Comparison of ENCODE assay signal across 11 cellular contexts in genomic region chr19:45172173-45172572, GRCh38. TPM values are rescaled to one million over a fixed set of nuclear protein-coding genes. Genes with fewer than 3 reads are reported as not detected.
DNase-seq lines count a peak whose midpoint lies in the region; ATAC-seq and TF ChIP-seq lines count a peak whose summit lies in the region.
"Had no signal": no experiment of that assay in that cellular context is flagged by ENCODE, and none has a peak within 500 bp of the region (broad histone marks: within the 10 kb centered on the region; RNA-seq: fewer than 3 reads in every experiment).

No MANE protein-coding gene starts in this region.

- H3K9ac ChIP-seq in Loucy (ENCODE audit: low read depth, low read length, poor library complexity, severe bottlenecking): peak overlapping the region; percentile 54

- no peak overlapping the region; the same call in 1 of the 2 replicates for H2AFZ ChIP-seq in Loucy (ENCODE audit: low read length)

- no peaks in the 10 kb centered on the region for H3K36me3 Mint-ChIP-seq in activated T-cell treated with anti-CD3 and anti-CD28 coated beads, Interleukin-2, amount 50 U/mL, for 24 hours (ENCODE audit: low read depth)
- peaks cover 2% of the 10 kb centered on the region for H3K36me3 Mint-ChIP-seq in activated naive CD8-positive, alpha-beta T cell treated with anti-CD3 and anti-CD28 coated beads for 36 hours

- WGBS in spleen, 5 donors: 10 to 46% (median 35%) methylated on average over 3 to 4 of the region's 4 CpGs

- no peaks in the 10 kb centered on the region for H4K20me1 ChIP-seq in Loucy (ENCODE audit: insufficient read depth, low read length, poor library complexity, severe bottlenecking)

- H3K4me3 Mint-ChIP-seq in activated T-cell treated with anti-CD3 and anti-CD28 coated beads, Interleukin-2, amount 50 U/mL, for 24 hours: no peak overlapping the region
- H3K4me3 Mint-ChIP-seq in activated naive CD8-positive, alpha-beta T cell treated with anti-CD3 and anti-CD28 coated beads for 36 hours: no peak overlapping the region

- no peaks in the 10 kb centered on the region for H3K27me3 Mint-ChIP-seq in activated T-cell treated with anti-CD3 and anti-CD28 coated beads, Interleukin-2, amount 50 U/mL, for 24 hours
- no peaks in the 10 kb centered on the region for H3K27me3 Mint-ChIP-seq in activated naive CD8-positive, alpha-beta T cell treated with anti-CD3 and anti-CD28 coated beads for 36 hours

- TF ChIP-seq POLR2A in spleen (IDR thresholded peaks at IDR 0.05): no peak

- H3K4me1 ChIP-seq in Loucy (ENCODE audit: insufficient read depth, low read length, poor library complexity, severe bottlenecking) (peaks cover 22% of the 10 kb centered on the region), spleen (peaks cover 21 to 86% (median 60%) of the 10 kb centered on the region in 6 donors)
- H3K4me1 ChIP-seq: pancreas had no signal

- no peak for TF ChIP-seq CTCF in Loucy (conservative IDR thresholded peaks at IDR 0.05; ENCODE audit: low read length)
- no peak for TF ChIP-seq CTCF in spleen (IDR thresholded peaks at IDR 0.05 in 8 of 11, conservative IDR thresholded peaks at IDR 0.05 in 3 of 11)

- H3K27ac Mint-ChIP-seq in activated T-cell treated with anti-CD3 and anti-CD28 coated beads, Interleukin-2, amount 50 U/mL, for 24 hours: peak overlapping the region; percentile 87
- H3K27ac Mint-ChIP-seq in activated naive CD8-positive, alpha-beta T cell treated with anti-CD3 and anti-CD28 coated beads for 36 hours: peak overlapping the region; percentile 74

- H3K4me1 Mint-ChIP-seq in activated T-cell treated with anti-CD3 and anti-CD28 coated beads, Interleukin-2, amount 50 U/mL, for 24 hours (ENCODE audit: low read depth): peaks cover 45% of the 10 kb centered on the region
- peaks cover 21% of the 10 kb centered on the region for H3K4me1 Mint-ChIP-seq in activated naive CD8-positive, alpha-beta T cell treated with anti-CD3 and anti-CD28 coated beads for 36 hours

- no peaks in the 10 kb centered on the region for H3K9me3 Mint-ChIP-seq in activated T-cell treated with anti-CD3 and anti-CD28 coated beads, Interleukin-2, amount 50 U/mL, for 24 hours
- no peaks in the 10 kb centered on the region for H3K9me3 Mint-ChIP-seq in activated naive CD8-positive, alpha-beta T cell treated with anti-CD3 and anti-CD28 coated beads for 36 hours

- no peaks in the 10 kb centered on the region for H3F3A ChIP-seq in Loucy (ENCODE audit: low read depth)

- H3K9me2 ChIP-seq in Loucy (replicated peaks; ENCODE audit: low read depth, low read length): no peaks in the 10 kb centered on the region

- H3K27ac ChIP-seq in spleen: peak overlapping the region in 5 of 8 donors; percentile 48 to 78 (median 73)

- H3K27me3 ChIP-seq in Loucy (ENCODE audit: insufficient read depth, low read length, poor library complexity, severe bottlenecking) (no peaks in the 10 kb centered on the region), spleen (replicated peaks in 1 of 7) (no peaks in the 10 kb centered on the region)
- H3K27me3 ChIP-seq: pancreas had no signal

- intact Hi-C loops in spleen (cut with DNase I; ENCODE audit: low total_unique reads): no loop called here

- H3K9me3 ChIP-seq in Loucy (ENCODE audit: insufficient read depth, low read depth, low read length): no peaks in the 10 kb centered on the region
- no peaks in the 10 kb centered on the region for H3K9me3 ChIP-seq in spleen
- H3K9me3 ChIP-seq: pancreas had no signal

- H3K36me3 ChIP-seq in Loucy (ENCODE audit: insufficient read depth, low read length) (no peaks in the 10 kb centered on the region), spleen (peaks cover 0 to 10% (median 0%) of the 10 kb centered on the region in 6 donors)
- H3K36me3 ChIP-seq: pancreas had no signal

- H3K4me3 ChIP-seq in Loucy (ENCODE audit: low read length, poor library complexity, severe bottlenecking) (no peak overlapping the region), spleen (no peak overlapping the region)
- H3K4me3 ChIP-seq: pancreas had no signal

- ATAC-seq in HG02610 (IDR thresholded peaks at IDR 0.05; ENCODE audit: unreplicated experiment): no peak
- ATAC-seq in HG02840 (IDR thresholded peaks at IDR 0.05; ENCODE audit: low FRiP score, unreplicated experiment): no peak
- ATAC-seq: pancreas had no signal

- H3K4me2 ChIP-seq in Loucy (ENCODE audit: low read depth, low read length, poor library complexity, severe bottlenecking): peak overlapping the region; percentile 54

- H3K79me2 ChIP-seq in Loucy (ENCODE audit: insufficient read depth, low read length): peaks cover 7% of the 10 kb centered on the region; the same call in 1 of the 2 replicates

- DNase-seq in activated T-cell treated with anti-CD3 and anti-CD28 coated beads, Interleukin-2, amount 50 U/mL, for 24 hours: peak; percentile 52
- DNase-seq in activated T-cell treated with anti-CD3 and anti-CD28 coated beads, Interleukin-2, amount 50 U/mL, for 48 hours: no peak
- no peak for DNase-seq in activated naive CD8-positive, alpha-beta T cell treated with anti-CD3 and anti-CD28 coated beads for 36 hours
- DNase-seq in spleen (no peak), kidney glomerular epithelial cell (lab: John Stamatoyannopoulos, UW) (no peak)
- DNase-seq: NCI-H2081 treated with DMSO at 0.1 percent for 48 hours, SW 1271 had no signal

RNA-seq across cellular contexts. Expression of gene TRAPPC6A, which starts 5.9 kb away (rescaled TPM):
- total RNA-seq in activated naive CD8-positive, alpha-beta T cell treated with anti-CD3 and anti-CD28 coated beads for 36 hours: 10 to 100 TPM; 19.8 to 22.9 TPM
- total RNA-seq in spleen: 10 to 100 TPM; 25.9 to 46.6 (median 36.3) TPM
- polyA plus RNA-seq in spleen: 100 to 1,000 TPM in 2 of 3 donors, 10 to 100 TPM in 1; 66.4 to 109 (median 105) TPM

RNA-seq across cellular contexts. Expression of gene BLOC1S3, which starts 6.4 kb away (rescaled TPM):
- total RNA-seq in activated naive CD8-positive, alpha-beta T cell treated with anti-CD3 and anti-CD28 coated beads for 36 hours: 10 to 100 TPM; 10.5 to 13.3 TPM
- 10 to 100 TPM; 14.7 to 31.7 (median 17.9) TPM for total RNA-seq in spleen
- polyA plus RNA-seq in spleen: 1 to 10 TPM; 5.0 to 7.4 (median 7.4) TPM

RNA-seq across cellular contexts. Expression of gene NKPD1, which starts 11.4 kb away (rescaled TPM):
- total RNA-seq in activated naive CD8-positive, alpha-beta T cell treated with anti-CD3 and anti-CD28 coated beads for 36 hours: under 1 TPM in 1 of 2 experiments, not detected in 1; 0.24 TPM
- under 1 TPM in 6 of 7 donors, not detected in 1; 0.20 to 0.77 (median 0.23) TPM for total RNA-seq in spleen
- under 1 TPM; 0.17 to 0.21 (median 0.19) TPM for polyA plus RNA-seq in spleen
